Comparison of ENCODE assay signal across 8 cellular contexts in the genomic region with DNA sequence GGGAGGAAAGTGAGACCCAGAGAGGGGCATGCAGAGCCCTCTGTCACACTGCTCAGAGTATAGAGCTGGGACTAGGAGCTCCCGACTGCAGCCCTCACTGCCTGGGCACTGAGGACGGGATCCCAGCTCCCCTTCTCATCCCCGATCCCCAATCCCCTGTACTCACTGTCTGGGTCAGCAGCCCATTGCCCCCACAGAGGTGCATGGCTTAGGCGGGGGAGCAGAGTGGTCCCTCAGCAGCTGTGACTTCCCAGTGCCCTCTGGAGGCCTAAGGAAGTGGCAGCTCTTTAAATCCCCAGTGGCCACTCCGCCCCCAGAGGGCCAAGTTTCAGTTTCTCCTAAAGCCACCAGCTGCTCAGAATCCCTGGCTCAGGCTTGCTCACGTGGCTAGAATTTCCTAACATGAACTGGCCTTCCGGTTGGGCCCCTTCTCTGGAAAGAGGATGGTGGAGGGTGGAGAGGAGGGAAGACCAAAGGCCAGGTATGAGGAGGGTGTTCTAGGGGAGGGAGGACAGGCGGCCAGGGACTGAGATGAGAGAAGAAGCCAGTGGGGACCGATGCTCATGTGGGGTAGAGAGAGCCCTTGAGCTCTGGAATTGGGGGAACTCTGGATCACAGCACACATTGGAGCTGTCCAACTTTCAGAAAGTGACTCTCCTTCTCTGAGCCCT. TPM values are rescaled to one million over a fixed set of nuclear protein-coding genes. Genes with fewer than 3 reads are reported as not detected.
DNase-seq lines count a peak whose midpoint lies in the region; ATAC-seq and TF ChIP-seq lines count a peak whose summit lies in the region.

A gene with protein sequence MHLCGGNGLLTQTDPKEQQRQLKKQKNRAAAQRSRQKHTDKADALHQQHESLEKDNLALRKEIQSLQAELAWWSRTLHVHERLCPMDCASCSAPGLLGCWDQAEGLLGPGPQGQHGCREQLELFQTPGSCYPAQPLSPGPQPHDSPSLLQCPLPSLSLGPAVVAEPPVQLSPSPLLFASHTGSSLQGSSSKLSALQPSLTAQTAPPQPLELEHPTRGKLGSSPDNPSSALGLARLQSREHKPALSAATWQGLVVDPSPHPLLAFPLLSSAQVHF (minus strand): TSS at position 262 of the 671 bp plus-strand sequence. CDS start 57 bp downstream, at position 205.

- H3K9me2 ChIP-seq in GM23338 (ENCODE audit: insufficient read depth): no peaks in the 10 kb centered on the region

- TF ChIP-seq CTCF in GM23338 (conservative IDR thresholded peaks at IDR 0.05; ENCODE audit: low read depth in 2 of 2) (peak; percentile 58 to 78), body of pancreas (IDR thresholded peaks at IDR 0.05) (peak; percentile 34 to 82 (median 76))

- H3K9me3 Mint-ChIP-seq in GM23338: no peaks in the 10 kb centered on the region

- 11 to 12% methylated on average over 5 to 8 of the region's 9 CpGs for WGBS in body of pancreas, 2 donors

- no peaks in the 10 kb centered on the region for H3K36me3 Mint-ChIP-seq in GM23338 (ENCODE audit: low read depth)

- H3K27ac ChIP-seq in GM23338 (ENCODE audit: low read depth): 0 out of 2 replicates have a peak within 1 kb of the TSS, but pooled peaks have one; percentile 26
- peak within 1 kb of the TSS; percentile 88 to 98 (median 90) for H3K27ac ChIP-seq in body of pancreas

- peak within 1 kb of the TSS; percentile 97 for H2AFZ ChIP-seq in GM23338

- H3K9me3 ChIP-seq in body of pancreas (no peaks in the 10 kb centered on the region), iPS-15b (ENCODE audit: control insufficient read depth, insufficient read depth, low read length) (no peaks in the 10 kb centered on the region)

- DNase-seq in AML-193 (lab: John Stamatoyannopoulos, UW) (peak; percentile 22 to 29), GM23338 (ENCODE audit: low spot score) (peak; percentile 94), NCI-H774 (lab: John Stamatoyannopoulos, UW) (peak; percentile 51), body of pancreas (peak; percentile 89 to 95 (median 95)), retina (peak; percentile 68), NCI-H1048 (lab: John Stamatoyannopoulos, UW) (no peak)

- no peaks in the 10 kb centered on the region for H4K20me1 ChIP-seq in GM23338 (replicated peaks; ENCODE audit: insufficient read depth)

- peak within 1 kb of the TSS; percentile 86 for H3K27ac Mint-ChIP-seq in GM23338

- no peaks in the 10 kb centered on the region for H3K36me3 ChIP-seq in GM23338 (ENCODE audit: insufficient read depth)
- no peaks in the 10 kb centered on the region for H3K36me3 ChIP-seq in body of pancreas (replicated peaks in 1 of 2; ENCODE audit: insufficient read depth in 1 of 2, low read depth in 2 of 2)
- H3K36me3 ChIP-seq in iPS-15b (ENCODE audit: control insufficient read depth, insufficient read depth, low read length): no peaks in the 10 kb centered on the region

- no peaks in the 10 kb centered on the region for H3F3A ChIP-seq in GM23338 (replicated peaks; ENCODE audit: low read depth)

- H3K27me3 ChIP-seq in GM23338 (ENCODE audit: insufficient read depth) (no peaks in the 10 kb centered on the region), body of pancreas (no peaks in the 10 kb centered on the region), iPS-15b (ENCODE audit: control insufficient read depth, insufficient read depth, low read length) (no peaks in the 10 kb centered on the region)

- peak; percentile 91 to 97 (median 96) for TF ChIP-seq POLR2A in body of pancreas (IDR thresholded peaks at IDR 0.05)

- H3K4me1 Mint-ChIP-seq in GM23338: peaks cover 14% of the 10 kb centered on the region

- H3K27me3 Mint-ChIP-seq in GM23338 (ENCODE audit: insufficient read depth, low read depth, poor library complexity): peaks cover 7% of the 10 kb centered on the region

- peak within 1 kb of the TSS; percentile 54 for H3K4me3 Mint-ChIP-seq in GM23338

- intact Hi-C loops in body of pancreas (cut with DNase I): no loop called here

- ATAC-seq in GM23338 (peak; percentile 96), body of pancreas (peak; percentile 94), GM18858 (IDR thresholded peaks at IDR 0.05; ENCODE audit: unreplicated experiment) (no peak)

- H3K4me3 ChIP-seq in GM23338 (peak within 1 kb of the TSS; percentile 26; the same call in 1 of the 2 replicates), body of pancreas (peak within 1 kb of the TSS; percentile 32 to 37), iPS-15b (ENCODE audit: low read depth, low read length) (peak within 1 kb of the TSS; percentile 23)

- H3K4me1 ChIP-seq in GM23338 (ENCODE audit: insufficient read depth) (peaks cover 11% of the 10 kb centered on the region), body of pancreas (peaks cover 50% of the 10 kb centered on the region), iPS-15b (ENCODE audit: control insufficient read depth, insufficient read depth, low read length) (no peaks in the 10 kb centered on the region)

- peak within 1 kb of the TSS; percentile 61 for H3K4me2 ChIP-seq in GM23338

- H3K79me2 ChIP-seq in GM23338 (replicated peaks; ENCODE audit: insufficient read depth): no peaks in the 10 kb centered on the region

- H3K9ac ChIP-seq in iPS-15b (ENCODE audit: low read depth, low read length): no peak within 1 kb of the TSS

TF ChIP-seq in GM23338, 12 proteins besides CTCF, POLR2A, EP300 and RAD21:
- TF ChIP-seq CREB1 (CRISPR knock-in tag; IDR thresholded peaks at IDR 0.05; ENCODE audit: low read depth): no peak
- peak; percentile 36; the same call in 1 of the 2 replicates for TF ChIP-seq POLR2AphosphoS5 (IDR thresholded peaks at IDR 0.05; ENCODE audit: low read depth)
- TF ChIP-seq, protein P1, sequence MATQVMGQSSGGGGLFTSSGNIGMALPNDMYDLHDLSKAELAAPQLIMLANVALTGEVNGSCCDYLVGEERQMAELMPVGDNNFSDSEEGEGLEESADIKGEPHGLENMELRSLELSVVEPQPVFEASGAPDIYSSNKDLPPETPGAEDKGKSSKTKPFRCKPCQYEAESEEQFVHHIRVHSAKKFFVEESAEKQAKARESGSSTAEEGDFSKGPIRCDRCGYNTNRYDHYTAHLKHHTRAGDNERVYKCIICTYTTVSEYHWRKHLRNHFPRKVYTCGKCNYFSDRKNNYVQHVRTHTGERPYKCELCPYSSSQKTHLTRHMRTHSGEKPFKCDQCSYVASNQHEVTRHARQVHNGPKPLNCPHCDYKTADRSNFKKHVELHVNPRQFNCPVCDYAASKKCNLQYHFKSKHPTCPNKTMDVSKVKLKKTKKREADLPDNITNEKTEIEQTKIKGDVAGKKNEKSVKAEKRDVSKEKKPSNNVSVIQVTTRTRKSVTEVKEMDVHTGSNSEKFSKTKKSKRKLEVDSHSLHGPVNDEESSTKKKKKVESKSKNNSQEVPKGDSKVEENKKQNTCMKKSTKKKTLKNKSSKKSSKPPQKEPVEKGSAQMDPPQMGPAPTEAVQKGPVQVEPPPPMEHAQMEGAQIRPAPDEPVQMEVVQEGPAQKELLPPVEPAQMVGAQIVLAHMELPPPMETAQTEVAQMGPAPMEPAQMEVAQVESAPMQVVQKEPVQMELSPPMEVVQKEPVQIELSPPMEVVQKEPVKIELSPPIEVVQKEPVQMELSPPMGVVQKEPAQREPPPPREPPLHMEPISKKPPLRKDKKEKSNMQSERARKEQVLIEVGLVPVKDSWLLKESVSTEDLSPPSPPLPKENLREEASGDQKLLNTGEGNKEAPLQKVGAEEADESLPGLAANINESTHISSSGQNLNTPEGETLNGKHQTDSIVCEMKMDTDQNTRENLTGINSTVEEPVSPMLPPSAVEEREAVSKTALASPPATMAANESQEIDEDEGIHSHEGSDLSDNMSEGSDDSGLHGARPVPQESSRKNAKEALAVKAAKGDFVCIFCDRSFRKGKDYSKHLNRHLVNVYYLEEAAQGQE (IDR thresholded peaks at IDR 0.05; ENCODE audit: unreplicated experiment): peak; percentile 34

RNA-seq across cellular contexts. Expression of the gene that starts here (rescaled TPM):
- 0.58 and 1.6 TPM in 2 replicates for total RNA-seq in GM23338 (2014; rRNA removed; shearing (Covaris generic))
- polyA plus RNA-seq in GM23338 (2016; fragmentation: Nextera tagmentation; extraction: Ambion mirVana): 0.53 and 1.2 TPM in 2 replicates
- 10 to 100 TPM in 1 of 2 donors, 1 to 10 TPM in 1; 2.3 to 20.8 TPM for total RNA-seq in body of pancreas
